In the genomic region with DNA sequence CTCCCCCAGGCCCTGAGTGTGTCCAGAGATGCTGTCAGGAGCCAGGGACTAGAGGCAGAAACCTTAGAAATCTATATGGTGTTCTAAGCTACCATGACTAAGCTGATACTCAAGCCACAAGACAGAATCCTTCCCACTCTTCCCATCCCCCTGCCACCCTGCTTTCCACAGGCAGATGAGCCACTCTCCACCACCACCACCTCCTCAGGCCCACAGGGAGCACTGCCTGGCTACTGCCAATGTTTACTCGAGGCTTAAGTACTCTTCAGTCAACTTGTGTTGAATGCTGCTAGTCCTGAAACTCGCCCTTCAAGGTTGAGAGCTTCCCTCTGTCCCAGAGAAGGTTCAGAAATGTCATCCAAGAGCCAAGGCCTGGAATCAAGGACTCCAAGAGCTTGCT, we compare ENCODE assay signal across 24 cellular contexts. TPM values are rescaled to one million over a fixed set of nuclear protein-coding genes. Genes with fewer than 3 reads are reported as not detected.
"Had no signal": no experiment of that assay in that cellular context is flagged by ENCODE, and none has a peak within 500 bp of the region (broad histone marks: within the 10 kb centered on the region; RNA-seq: fewer than 3 reads in every experiment).

No MANE protein-coding gene starts in this region.

- H3K27ac ChIP-seq: breast epithelium, neutrophil, pancreas, right lobe of liver, thoracic aorta, upper lobe of left lung had no signal

- H3K4me3 Mint-ChIP-seq: natural killer cell treated with Interleukin-12 subunit alpha and Interleukin-12 subunit beta and Interleukin-15 and Interleukin-18, amount 100 ng/mL, for 72 hours; stimulated activated naive B cell treated with anti-CD40 and anti-IgM and Interleukin-4, amounts not matched to agents 10 μg/mL and 1 μg/mL and 100 μg/mL, for 72 hours had no signal

- H3K9me3 ChIP-seq: neutrophil, pancreas, right lobe of liver, thoracic aorta, upper lobe of left lung had no signal

- H3K4me3 ChIP-seq: breast epithelium, lung, pancreas, right lobe of liver, smooth muscle cell, thoracic aorta, upper lobe of left lung had no signal

- H3K4me1 Mint-ChIP-seq: stimulated activated naive B cell treated with anti-CD40 and anti-IgM and Interleukin-4, amounts not matched to agents 10 μg/mL and 1 μg/mL and 100 μg/mL, for 72 hours had no signal

- H3K27ac Mint-ChIP-seq: natural killer cell treated with Interleukin-12 subunit alpha and Interleukin-12 subunit beta and Interleukin-15 and Interleukin-18, amount 100 ng/mL, for 72 hours; stimulated activated naive B cell treated with anti-CD40 and anti-IgM and Interleukin-4, amounts not matched to agents 10 μg/mL and 1 μg/mL and 100 μg/mL, for 72 hours had no signal

- ATAC-seq: left colon; natural killer cell treated with Interleukin-12 subunit alpha and Interleukin-12 subunit beta and Interleukin-15 and Interleukin-18, amount 100 ng/mL, for 72 hours; pancreas; right lobe of liver; stimulated activated naive B cell treated with anti-CD40 and anti-IgM and Interleukin-4, amounts not matched to agents 10 μg/mL and 1 μg/mL and 100 μg/mL, for 72 hours had no signal

- H3K27me3 ChIP-seq: breast epithelium, neutrophil, pancreas, right lobe of liver, upper lobe of left lung had no signal

- H3K36me3 ChIP-seq: breast epithelium, neutrophil, pancreas, right lobe of liver, thoracic aorta, upper lobe of left lung had no signal

- H3K36me3 Mint-ChIP-seq: stimulated activated naive B cell treated with anti-CD40 and anti-IgM and Interleukin-4, amounts not matched to agents 10 μg/mL and 1 μg/mL and 100 μg/mL, for 72 hours had no signal

- H3K4me2 ChIP-seq: smooth muscle cell had no signal

- H3K4me1 ChIP-seq: breast epithelium, pancreas, right lobe of liver, upper lobe of left lung had no signal

- DNase-seq: activated CD4-positive, alpha-beta T cell treated with anti-CD3 and anti-CD28 coated beads, Interleukin-2, amount 50 U/mL, for 1 hour; activated CD4-positive, CD25-positive, alpha-beta regulatory T cell treated with anti-CD3 and anti-CD28 coated beads, Interleukin-2, amount 50 U/mL, for 72 hours; activated CD8-positive, alpha-beta memory T cell treated with anti-CD3 and anti-CD28 coated beads for 24 hours; activated CD8-positive, alpha-beta memory T cell treated with anti-CD3 and anti-CD28 coated beads, Interleukin-2, amount 50 U/mL, for 48 hours; activated effector memory CD4-positive, alpha-beta T cell treated with Interleukin-2 at 50 U/mL for 16 hours; activated naive CD4-positive, alpha-beta T cell treated with anti-CD3 and anti-CD28 coated beads, Interleukin-2, amount 50 U/mL, for 16 hours; activated T-cell treated with anti-CD3 and anti-CD28 coated beads, Interleukin-2, amount 50 U/mL, for 48 hours; cortex of kidney; foreskin fibroblast; glutamatergic neuron; hippocampal formation; left colon; right lobe of liver; stimulated activated CD4-positive, alpha-beta T cell treated with anti-CD3 and anti-CD28 coated beads, Interleukin-4, amount 100 ng/mL, for 24 hours; stimulated activated naive B cell treated with anti-CD40 and anti-IgM and Interleukin-4, amounts not matched to agents 10 μg/mL and 1 μg/mL and 100 μg/mL, for 72 hours; T1000 had no signal

- H3K27me3 Mint-ChIP-seq: natural killer cell treated with Interleukin-12 subunit alpha and Interleukin-12 subunit beta and Interleukin-15 and Interleukin-18, amount 100 ng/mL, for 72 hours; stimulated activated naive B cell treated with anti-CD40 and anti-IgM and Interleukin-4, amounts not matched to agents 10 μg/mL and 1 μg/mL and 100 μg/mL, for 72 hours had no signal

RNA-seq across cellular contexts. Expression of a gene that starts 56.2 kb away (rescaled TPM):
- total RNA-seq: thoracic aorta had no signal
